Comparison of ENCODE assay signal across 11 cellular contexts in the genomic region with DNA sequence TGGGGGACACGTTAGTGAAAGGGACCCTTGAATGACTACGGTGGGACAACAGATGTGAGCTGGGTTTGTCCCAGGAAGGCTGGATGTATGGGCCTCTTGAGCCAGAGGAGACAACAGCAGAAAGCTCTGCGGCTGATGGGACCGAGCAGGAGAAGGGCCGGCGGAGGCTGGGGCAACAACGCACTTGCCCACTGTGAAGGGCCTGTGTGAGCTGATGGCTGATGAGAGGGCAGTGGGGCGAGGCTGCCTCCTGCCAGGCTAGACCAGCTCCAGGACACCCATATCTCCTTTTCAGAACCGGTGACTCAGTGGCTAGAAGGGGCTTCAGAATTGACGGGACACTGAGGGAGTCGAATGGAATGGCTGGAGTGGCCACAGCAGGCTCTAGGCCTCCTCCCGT.
DNase-seq lines count a peak whose midpoint lies in the region; ATAC-seq and TF ChIP-seq lines count a peak whose summit lies in the region.
"Had no signal": no experiment of that assay in that cellular context is flagged by ENCODE, and none has a peak within 500 bp of the region (broad histone marks: within the 10 kb centered on the region; RNA-seq: fewer than 3 reads in every experiment).

No MANE protein-coding gene starts in this region.

- in situ Hi-C loops in transverse colon (cut with MboI; ENCODE audit: low pct_ligation_motif_present in 1 of 4, low pct_unique_long_range_greater_than_20kb in 1 of 4, low sequenced_read_pairs in 3 of 4) = no loop called here

- H3K4me1 ChIP-seq in mesodermal cell (ENCODE audit: control insufficient read depth, insufficient read depth, low read length, poor library complexity, severe bottlenecking) = peaks cover 90% of the 10 kb centered on the region
- H3K4me1 ChIP-seq in transverse colon = peaks cover 67 to 91% (median 86%) of the 10 kb centered on the region in 4 donors

- H3K4me3 ChIP-seq in mesodermal cell (ENCODE audit: extremely low read depth, insufficient read depth, low read length, poor library complexity, severe bottlenecking) = no peak overlapping the region
- no peak overlapping the region for H3K4me3 ChIP-seq in transverse colon

- no peaks in the 10 kb centered on the region for H3K27me3 ChIP-seq in transverse colon

- peak overlapping the region; percentile 89 for H3K4me3 Mint-ChIP-seq in activated naive CD4-positive, alpha-beta T cell treated with anti-CD3 and anti-CD28 coated beads for 36 hours
- peak overlapping the region; percentile 80 for H3K4me3 Mint-ChIP-seq in activated naive CD8-positive, alpha-beta T cell treated with anti-CD3 and anti-CD28 coated beads, Interleukin-2, amount 50 U/mL, for 24 hours

- H3K27ac ChIP-seq in mesodermal cell (ENCODE audit: low read depth, low read length, severe bottlenecking) (peak overlapping the region; percentile 85), transverse colon (peak overlapping the region; percentile 80 to 91 (median 88))
- H3K27ac ChIP-seq: parathyroid adenoma had no signal

- peak overlapping the region; percentile 91 for H3K27ac Mint-ChIP-seq in activated naive CD4-positive, alpha-beta T cell treated with anti-CD3 and anti-CD28 coated beads for 36 hours
- H3K27ac Mint-ChIP-seq in activated naive CD8-positive, alpha-beta T cell treated with anti-CD3 and anti-CD28 coated beads, Interleukin-2, amount 50 U/mL, for 24 hours = no peak overlapping the region

- H3K36me3 ChIP-seq in mesodermal cell (ENCODE audit: control insufficient read depth, insufficient read depth, low read length) (peaks cover 4% of the 10 kb centered on the region), transverse colon (no peaks in the 10 kb centered on the region)

- no peaks in the 10 kb centered on the region for H3K36me3 Mint-ChIP-seq in activated naive CD4-positive, alpha-beta T cell treated with anti-CD3 and anti-CD28 coated beads for 36 hours (ENCODE audit: low read depth)
- no peaks in the 10 kb centered on the region for H3K36me3 Mint-ChIP-seq in activated naive CD8-positive, alpha-beta T cell treated with anti-CD3 and anti-CD28 coated beads, Interleukin-2, amount 50 U/mL, for 24 hours (ENCODE audit: low read depth)

- DNase-seq in activated naive CD4-positive, alpha-beta T cell treated with anti-CD3 and anti-CD28 coated beads for 36 hours = no peak
- no peak for DNase-seq in activated naive CD4-positive, alpha-beta T cell (lab: John Stamatoyannopoulos, UW)
- DNase-seq in activated naive CD8-positive, alpha-beta T cell treated with anti-CD3 and anti-CD28 coated beads, Interleukin-2, amount 50 U/mL, for 24 hours = no peak
- DNase-seq in transverse colon (no peak), OCI-M2 (lab: John Stamatoyannopoulos, UW; ENCODE audit: unreplicated experiment) (no peak)
- DNase-seq: activated CD4-positive, alpha-beta T cell treated with anti-CD3 and anti-CD28 coated beads for 48 hours; MV-4-11 had no signal

- H3K4me1 Mint-ChIP-seq in activated naive CD4-positive, alpha-beta T cell treated with anti-CD3 and anti-CD28 coated beads for 36 hours (ENCODE audit: low read depth) = peaks cover 63% of the 10 kb centered on the region
- peaks cover 67% of the 10 kb centered on the region for H3K4me1 Mint-ChIP-seq in activated naive CD8-positive, alpha-beta T cell treated with anti-CD3 and anti-CD28 coated beads, Interleukin-2, amount 50 U/mL, for 24 hours

- no peaks in the 10 kb centered on the region for H3K9me3 Mint-ChIP-seq in activated naive CD4-positive, alpha-beta T cell treated with anti-CD3 and anti-CD28 coated beads for 36 hours
- H3K9me3 Mint-ChIP-seq in activated naive CD8-positive, alpha-beta T cell treated with anti-CD3 and anti-CD28 coated beads, Interleukin-2, amount 50 U/mL, for 24 hours = no peaks in the 10 kb centered on the region

- CTCF ChIA-PET in activated naive CD4-positive, alpha-beta T cell treated with anti-CD3 and anti-CD28 coated beads for 36 hours (lab: Charles Lee) = interaction anchor here (1.4 to 5.1 kb wide), 4 partner anchors 10 to 59 kb away, joined by 3 to 47 read pairs (median 9); no protein-coding TSS in a partner anchor

- no peak for ATAC-seq in activated naive CD8-positive, alpha-beta T cell treated with anti-CD3 and anti-CD28 coated beads, Interleukin-2, amount 50 U/mL, for 24 hours
- ATAC-seq in GM18511 (IDR thresholded peaks at IDR 0.05; ENCODE audit: unreplicated experiment) (no peak), HG03571 (IDR thresholded peaks at IDR 0.05; ENCODE audit: unreplicated experiment) (no peak)

- 71 to 88% methylated on average over 11 to 12 of the region's 12 CpGs for WGBS in mesodermal cell (ENCODE audit: insufficient coverage in 2 of 2), 2 experiments
- WGBS in transverse colon (ENCODE audit: low coverage in 1 of 2), 2 donors = 72 to 88% methylated on average over 3 to 12 of the region's 12 CpGs

- H3K27me3 Mint-ChIP-seq in activated naive CD4-positive, alpha-beta T cell treated with anti-CD3 and anti-CD28 coated beads for 36 hours (ENCODE audit: low read depth) = no peaks in the 10 kb centered on the region
- H3K27me3 Mint-ChIP-seq in activated naive CD8-positive, alpha-beta T cell treated with anti-CD3 and anti-CD28 coated beads, Interleukin-2, amount 50 U/mL, for 24 hours = no peaks in the 10 kb centered on the region

- intact Hi-C loops in activated naive CD4-positive, alpha-beta T cell treated with anti-CD3 and anti-CD28 coated beads for 36 hours (cut with micrococcal nuclease) = loop anchor here (2.0 kb wide), 1 partner anchor 48 kb away; no protein-coding TSS in a partner anchor
- intact Hi-C loops in transverse colon (cut with DNase I; ENCODE audit: low total_unique reads) = no loop called here

- no peak for TF ChIP-seq EP300 in transverse colon (IDR thresholded peaks at IDR 0.05; ENCODE audit: low read depth)

- H3K9me3 ChIP-seq in mesodermal cell (ENCODE audit: control insufficient read depth, low read length) (no peaks in the 10 kb centered on the region), transverse colon (no peaks in the 10 kb centered on the region)

- no peak for TF ChIP-seq CTCF in transverse colon (IDR thresholded peaks at IDR 0.05)

- no peak for TF ChIP-seq POLR2A in transverse colon (IDR thresholded peaks at IDR 0.05)
